Comparison of ENCODE assay signal across 34 cellular contexts in the genomic region with DNA sequence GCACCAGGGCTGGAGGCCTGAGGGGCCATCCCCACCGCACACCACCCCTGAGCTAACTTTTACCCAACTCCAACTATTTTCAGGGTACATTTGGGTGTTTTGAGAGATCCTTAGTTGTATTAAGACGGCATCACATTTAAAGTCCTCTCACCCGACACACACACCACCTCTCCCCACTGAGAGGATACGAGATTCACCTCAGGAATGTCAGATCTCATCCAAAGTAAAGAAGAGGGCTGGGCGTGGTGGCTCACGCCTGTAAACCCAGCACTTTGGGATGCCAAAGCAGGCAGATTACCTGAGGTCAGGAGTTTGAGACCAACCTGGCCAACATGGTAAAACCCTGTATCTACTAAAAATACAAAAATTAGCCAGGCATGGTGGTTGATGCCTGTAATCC.
"Had no signal": no experiment of that assay in that cellular context is flagged by ENCODE, and none has a peak within 500 bp of the region (broad histone marks: within the 10 kb centered on the region; RNA-seq: fewer than 3 reads in every experiment).

No MANE protein-coding gene starts in this region.

- H3K9ac ChIP-seq: KMS-11 had no signal

- H3K27ac ChIP-seq: KMS-11 had no signal

- H3K4me3 ChIP-seq: MG63 had no signal

- H3K9me3 ChIP-seq: MG63 had no signal

- H3K36me3 ChIP-seq: MG63 had no signal

- DNase-seq: Karpas-422, Kasumi-1, MG63, MM.1S, MV-4-11, NCI-H1048, NCI-H1092, NCI-H1092 treated with DMSO at 0.1 percent for 48 hours, NCI-H1105, NCI-H1105 treated with DMSO at 0.1 percent for 48 hours, NCI-H1417, NCI-H1417 treated with DMSO at 0.1 percent for 48 hours, NCI-H1436, NCI-H1436 treated with DMSO at 0.1 percent for 48 hours, NCI-H146, NCI-H1694, NCI-H1694 treated with DMSO at 0.1 percent for 48 hours, NCI-H187, NCI-H187 treated with DMSO at 0.1 percent for 48 hours, NCI-H1930, NCI-H2029, NCI-H2029 treated with DMSO at 0.1 percent for 48 hours, NCI-H2081, NCI-H2081 treated with DMSO at 0.1 percent for 48 hours, NCI-H2107, NCI-H2171, NCI-H2171 treated with DMSO at 0.1 percent for 48 hours, NCI-H2227 treated with DMSO at 0.1 percent for 48 hours, NCI-H226, NCI-H345, NCI-H446, NCI-H446 treated with DMSO at 0.1 percent for 48 hours, NCI-H510A had no signal

- H3K4me2 ChIP-seq: KMS-11 had no signal
